Comparison of ENCODE assay signal across 12 cellular contexts in genomic region chr6:44342489-44342888, GRCh38. TPM values are rescaled to one million over a fixed set of nuclear protein-coding genes. Genes with fewer than 3 reads are reported as not detected.
DNase-seq lines count a peak whose midpoint lies in the region; ATAC-seq and TF ChIP-seq lines count a peak whose summit lies in the region.
"Had no signal": no experiment of that assay in that cellular context is flagged by ENCODE, and none has a peak within 500 bp of the region (broad histone marks: within the 10 kb centered on the region; RNA-seq: fewer than 3 reads in every experiment).

Gene SPATS1, plus strand, starts transcription at chr6:44342650. Its CDS starts 446 bp downstream, at chr6:44343096.

- H2AFZ ChIP-seq in neural progenitor cell (replicated peaks), result peak within 1 kb of the TSS; percentile 55
- no peak within 1 kb of the TSS for H2AFZ ChIP-seq in PC-9

- TF ChIP-seq CTCF in neural progenitor cell (IDR thresholded peaks at IDR 0.05) (no peak), PC-9 (conservative IDR thresholded peaks at IDR 0.05) (no peak), osteocyte (IDR thresholded peaks at IDR 0.05) (no peak)

- H3K9me3 Mint-ChIP-seq in neural progenitor cell, result no peaks in the 10 kb centered on the region
- no peaks in the 10 kb centered on the region for H3K9me3 Mint-ChIP-seq in osteocyte (ENCODE audit: unreplicated experiment)
- H3K9me3 Mint-ChIP-seq: activated naive CD4-positive, alpha-beta T cell treated with anti-CD3 and anti-CD28 coated beads for 36 hours had no signal

- H3K9me3 ChIP-seq in HUES6 (ENCODE audit: control insufficient read depth, insufficient read depth, low read depth, low read length), result no peaks in the 10 kb centered on the region
- no peaks in the 10 kb centered on the region for H3K9me3 ChIP-seq in ectodermal cell (ENCODE audit: control insufficient read depth, low read length)
- no peaks in the 10 kb centered on the region for H3K9me3 ChIP-seq in neural progenitor cell (ENCODE audit: low read depth)
- H3K9me3 ChIP-seq in PC-9 (ENCODE audit: insufficient read depth, low read depth), result no peaks in the 10 kb centered on the region
- H3K9me3 ChIP-seq: neutrophil had no signal

- H3K4me3 ChIP-seq in HUES6 (ENCODE audit: low read depth, low read length), result peak within 1 kb of the TSS; percentile 16; the same call in 1 of the 2 replicates
- H3K4me3 ChIP-seq in ectodermal cell (ENCODE audit: insufficient read depth, low read depth, low read length), result no peak within 1 kb of the TSS
- no peak within 1 kb of the TSS for H3K4me3 ChIP-seq in neural progenitor cell
- H3K4me3 ChIP-seq in PC-9, result no peak within 1 kb of the TSS

- H3K9me2 ChIP-seq in PC-9 (ENCODE audit: insufficient read depth), result no peaks in the 10 kb centered on the region

- no peak for ATAC-seq in GM18520 (IDR thresholded peaks at IDR 0.05; ENCODE audit: unreplicated experiment)

- H3K27ac ChIP-seq in HUES6 (ENCODE audit: low read depth, low read length) (no peak within 1 kb of the TSS), ectodermal cell (ENCODE audit: insufficient read depth, low read depth, low read length, poor library complexity, severe bottlenecking) (peak within 1 kb of the TSS; percentile 8), neural progenitor cell (no peak within 1 kb of the TSS), PC-9 (no peak within 1 kb of the TSS)
- H3K27ac ChIP-seq: neutrophil had no signal

- peaks cover 5% of the 10 kb centered on the region for H3F3A ChIP-seq in neural progenitor cell (ENCODE audit: low read depth)
- peaks cover 13% of the 10 kb centered on the region; the same call in 1 of the 2 replicates for H3F3A ChIP-seq in PC-9 (ENCODE audit: insufficient read depth, low read depth)

- intact Hi-C loops in PC-9 (cut with micrococcal nuclease; ENCODE audit: unreplicated experiment), result no loop called here

- 84 to 89% methylated on average over 31 of the region's 31 CpGs for whole genome bisulfite sequencing in ectodermal cell, 2 experiments

- CTCF ChIA-PET in PC-9 (lab: Charles Lee), result no interaction called here

- H3K36me3 ChIP-seq in HUES6 (ENCODE audit: control insufficient read depth, insufficient read depth, low read length) (no peaks in the 10 kb centered on the region), ectodermal cell (ENCODE audit: control insufficient read depth, insufficient read depth, low read length) (no peaks in the 10 kb centered on the region), neural progenitor cell (no peaks in the 10 kb centered on the region), PC-9 (ENCODE audit: low read depth) (no peaks in the 10 kb centered on the region)
- H3K36me3 ChIP-seq: neutrophil had no signal

- H3K4me1 ChIP-seq in HUES6 (ENCODE audit: control insufficient read depth, insufficient read depth, low read length) (peaks cover 3% of the 10 kb centered on the region; the same call in 1 of the 2 replicates), ectodermal cell (ENCODE audit: control insufficient read depth, insufficient read depth, low read length) (no peaks in the 10 kb centered on the region), neural progenitor cell (no peaks in the 10 kb centered on the region), PC-9 (replicated peaks; ENCODE audit: insufficient read depth) (peaks cover 7% of the 10 kb centered on the region; the same call in 1 of the 2 replicates)

- DNase-seq in Ammon's horn (ENCODE audit: low spot score) (peak; percentile 29), neural progenitor cell (ENCODE audit: low spot score) (peak; percentile 48), PC-9 (no peak), SW 1271 (lab: John Stamatoyannopoulos, UW) (no peak), osteocyte (ENCODE audit: extremely low spot score, unreplicated experiment) (no peak)
- DNase-seq: activated naive CD4-positive, alpha-beta T cell treated with anti-CD3 and anti-CD28 coated beads for 36 hours; NCI-H1930 had no signal

- H3K4me2 ChIP-seq in neural progenitor cell (no peak within 1 kb of the TSS), PC-9 (no peak within 1 kb of the TSS)

- H3K4me3 Mint-ChIP-seq in neural progenitor cell (no peak within 1 kb of the TSS), osteocyte (ENCODE audit: unreplicated experiment) (no peak within 1 kb of the TSS)
- H3K4me3 Mint-ChIP-seq: activated naive CD4-positive, alpha-beta T cell treated with anti-CD3 and anti-CD28 coated beads for 36 hours had no signal

- H3K79me2 ChIP-seq in neural progenitor cell (ENCODE audit: low read depth), result no peaks in the 10 kb centered on the region
- H3K79me2 ChIP-seq in PC-9 (ENCODE audit: low read depth), result no peaks in the 10 kb centered on the region

- H3K27me3 Mint-ChIP-seq in neural progenitor cell (ENCODE audit: insufficient read depth, low read depth) (no peaks in the 10 kb centered on the region), osteocyte (ENCODE audit: unreplicated experiment) (peaks cover 47% of the 10 kb centered on the region)

- H4K20me1 ChIP-seq in neural progenitor cell (ENCODE audit: low read depth) (no peaks in the 10 kb centered on the region), PC-9 (ENCODE audit: insufficient read depth) (no peaks in the 10 kb centered on the region)

- peaks cover 15% of the 10 kb centered on the region for H3K4me1 Mint-ChIP-seq in neural progenitor cell
- H3K4me1 Mint-ChIP-seq in osteocyte (ENCODE audit: unreplicated experiment), result peaks cover 5% of the 10 kb centered on the region

- H3K27ac Mint-ChIP-seq in neural progenitor cell (no peak within 1 kb of the TSS), osteocyte (ENCODE audit: unreplicated experiment) (no peak within 1 kb of the TSS)
- H3K27ac Mint-ChIP-seq: activated naive CD4-positive, alpha-beta T cell treated with anti-CD3 and anti-CD28 coated beads for 36 hours had no signal

- no peaks in the 10 kb centered on the region for H3K36me3 Mint-ChIP-seq in neural progenitor cell
- H3K36me3 Mint-ChIP-seq in osteocyte (ENCODE audit: unreplicated experiment), result no peaks in the 10 kb centered on the region

- BruUV-seq in PC-9 (replicated peaks; lab: Mats Ljungman, UMichigan), result no TSS peak

- no peak within 1 kb of the TSS for H3K9ac ChIP-seq in HUES6 (ENCODE audit: low read length)
- no peak within 1 kb of the TSS for H3K9ac ChIP-seq in neural progenitor cell

- peaks cover 31% of the 10 kb centered on the region for H3K27me3 ChIP-seq in HUES6 (ENCODE audit: control insufficient read depth, insufficient read depth, low read length)
- H3K27me3 ChIP-seq in ectodermal cell (ENCODE audit: control insufficient read depth, insufficient read depth, low read length, poor library complexity, severe bottlenecking), result no peaks in the 10 kb centered on the region
- peaks cover 28% of the 10 kb centered on the region for H3K27me3 ChIP-seq in neural progenitor cell
- H3K27me3 ChIP-seq in PC-9 (ENCODE audit: insufficient read depth, low read depth), result peaks cover 48% of the 10 kb centered on the region

- POLR2A ChIA-PET in PC-9 (lab: Charles Lee; ENCODE audit: unreplicated experiment), result no interaction called here

RNA-seq across cellular contexts. Expression of gene SPATS1, which starts in this region (rescaled TPM):
- polyA plus RNA-seq in ectodermal cell (2013, experiment 1 of 4), result not detected
- polyA plus RNA-seq in ectodermal cell (2013, experiment 2 of 4), result not detected
- polyA plus RNA-seq in ectodermal cell (2013, experiment 3 of 4), result not detected
- polyA plus RNA-seq in ectodermal cell (2013, experiment 4 of 4), result not detected
- total RNA-seq in neural progenitor cell (ENCODE audit: low replicate concordance) (0.25 TPM in 1 of 2 replicates, not detected in the other), PC-9 (2021) (not detected in 2 replicates), osteocyte (not detected in 2 replicates)
- total RNA-seq: activated naive CD4-positive, alpha-beta T cell treated with anti-CD3 and anti-CD28 coated beads for 36 hours; T-helper 2 cell treated with Interferon-gamma antibody and Interleukin-4, amounts not matched to agents 100 ng/mL and 5 ng/mL, for 36 hours had no signal

Comparison
In these comparisons a context has a peak if more than half of its experiments do, and no peak if none do; other contexts are left out.
1. Peak in DNase-seq in neural progenitor cell; RNA of the gene not detected or under 1 TPM.